ENCODE assay signal across 15 cellular contexts in genomic region chr14:33617154-33617553, GRCh38.
DNase-seq lines count a peak whose midpoint lies in the region; ATAC-seq, FAIRE-seq and TF ChIP-seq lines count a peak whose summit lies in the region.
"Had no signal": no experiment of that assay in that cellular context is flagged by ENCODE, and none has a peak within 500 bp of the region (broad histone marks: within the 10 kb centered on the region; RNA-seq: fewer than 3 reads in every experiment).

No MANE protein-coding gene starts in this region.

- H3K27ac Mint-ChIP-seq in astrocyte (ENCODE audit: unreplicated experiment) = no peak overlapping the region
- no peak overlapping the region for H3K27ac Mint-ChIP-seq in naive thymus-derived CD4-positive, alpha-beta T cell
- H3K27ac Mint-ChIP-seq: activated CD4-positive, alpha-beta T cell treated with anti-CD3 and anti-CD28 coated beads, Interleukin-2, amount 10 ng/mL, durations not matched to agents 24 days and 14 days; stimulated activated naive CD8-positive, alpha-beta T cell treated with anti-CD3 and anti-CD28 coated beads, Interleukin-15, amount 100 ng/mL, for 72 hours had no signal

- no peaks in the 10 kb centered on the region for H3K9me3 Mint-ChIP-seq in astrocyte (ENCODE audit: unreplicated experiment)
- peaks cover 0 to 3% (median 0%) of the 10 kb centered on the region in 11 donors for H3K9me3 Mint-ChIP-seq in naive thymus-derived CD4-positive, alpha-beta T cell
- H3K9me3 Mint-ChIP-seq: stimulated activated naive CD8-positive, alpha-beta T cell treated with anti-CD3 and anti-CD28 coated beads, Interleukin-15, amount 100 ng/mL, for 72 hours had no signal

- ATAC-seq in naive thymus-derived CD4-positive, alpha-beta T cell = no peak
- no peak for ATAC-seq in GM18858 (IDR thresholded peaks at IDR 0.05; ENCODE audit: unreplicated experiment)
- ATAC-seq: HCT116; stimulated activated naive CD8-positive, alpha-beta T cell treated with anti-CD3 and anti-CD28 coated beads, Interleukin-15, amount 100 ng/mL, for 72 hours had no signal

- no peaks in the 10 kb centered on the region for H4K20me1 ChIP-seq in astrocyte (ENCODE audit: insufficient read depth, low read length)

- TF ChIP-seq CTCF in astrocyte (IDR thresholded peaks at IDR 0.05; ENCODE audit: insufficient read depth, low read depth, low read length) (no peak), kidney (IDR thresholded peaks at IDR 0.05; ENCODE audit: borderline replicate concordance, extremely low read depth, insufficient read depth) (no peak)

- no peak overlapping the region for H2AFZ ChIP-seq in astrocyte (ENCODE audit: low read depth, low read length)

- peaks cover 24% of the 10 kb centered on the region for H3K4me1 Mint-ChIP-seq in astrocyte (ENCODE audit: low read depth, unreplicated experiment)
- no peaks in the 10 kb centered on the region for H3K4me1 Mint-ChIP-seq in naive thymus-derived CD4-positive, alpha-beta T cell
- H3K4me1 Mint-ChIP-seq: activated CD4-positive, alpha-beta T cell treated with anti-CD3 and anti-CD28 coated beads, Interleukin-2, amount 10 ng/mL, durations not matched to agents 24 days and 14 days; stimulated activated naive CD8-positive, alpha-beta T cell treated with anti-CD3 and anti-CD28 coated beads, Interleukin-15, amount 100 ng/mL, for 72 hours had no signal

- intact Hi-C loops in naive thymus-derived CD4-positive, alpha-beta T cell (cut with micrococcal nuclease) = no loop called here
- intact Hi-C loops in kidney (cut with DNase I) = no loop called here

- H3K4me2 ChIP-seq in astrocyte (ENCODE audit: low read length) = peak overlapping the region; percentile 66

- H3K79me2 ChIP-seq in astrocyte (ENCODE audit: insufficient read depth, low read length) = no peaks in the 10 kb centered on the region

- H3K27me3 Mint-ChIP-seq in astrocyte (ENCODE audit: low read depth, unreplicated experiment) = peaks cover 3% of the 10 kb centered on the region
- H3K27me3 Mint-ChIP-seq in naive thymus-derived CD4-positive, alpha-beta T cell = peaks cover 0 to 4% (median 0%) of the 10 kb centered on the region in 5 donors
- H3K27me3 Mint-ChIP-seq: activated CD4-positive, alpha-beta T cell treated with anti-CD3 and anti-CD28 coated beads, Interleukin-2, amount 10 ng/mL, durations not matched to agents 24 days and 14 days; stimulated activated naive CD8-positive, alpha-beta T cell treated with anti-CD3 and anti-CD28 coated beads, Interleukin-15, amount 100 ng/mL, for 72 hours had no signal

- CTCF ChIA-PET in naive thymus-derived CD4-positive, alpha-beta T cell (lab: Charles Lee) = no interaction called here

- H3K9ac ChIP-seq in astrocyte (ENCODE audit: low read length) (peak overlapping the region; percentile 8), kidney (ENCODE audit: low read length in 2 of 2) (no peak overlapping the region)

- no peak for FAIRE-seq in astrocyte (lab: Jason Lieb, UNC)
- no peak for FAIRE-seq in kidney (lab: Jason Lieb, UNC)

- no peaks in the 10 kb centered on the region for H3K36me3 Mint-ChIP-seq in astrocyte (ENCODE audit: low read depth, unreplicated experiment)
- no peaks in the 10 kb centered on the region for H3K36me3 Mint-ChIP-seq in naive thymus-derived CD4-positive, alpha-beta T cell

- H3K4me3 Mint-ChIP-seq in astrocyte (ENCODE audit: unreplicated experiment) = no peak overlapping the region
- no peak overlapping the region for H3K4me3 Mint-ChIP-seq in naive thymus-derived CD4-positive, alpha-beta T cell
- H3K4me3 Mint-ChIP-seq: activated CD4-positive, alpha-beta T cell treated with anti-CD3 and anti-CD28 coated beads, Interleukin-2, amount 10 ng/mL, durations not matched to agents 24 days and 14 days; stimulated activated naive CD8-positive, alpha-beta T cell treated with anti-CD3 and anti-CD28 coated beads, Interleukin-15, amount 100 ng/mL, for 72 hours had no signal

- POLR2A ChIA-PET in naive thymus-derived CD4-positive, alpha-beta T cell (lab: Charles Lee) = no interaction called here

- peaks cover 17% of the 10 kb centered on the region for H3K4me1 ChIP-seq in astrocyte (ENCODE audit: insufficient read depth, low read length)
- H3K4me1 ChIP-seq in naive thymus-derived CD4-positive, alpha-beta T cell (ENCODE audit: control insufficient read depth in 2 of 2, insufficient read depth in 2 of 2, low read length in 2 of 2) = no peaks in the 10 kb centered on the region
- no peaks in the 10 kb centered on the region for H3K4me1 ChIP-seq in kidney (ENCODE audit: control insufficient read depth in 1 of 2, insufficient read depth in 1 of 2, low read depth in 1 of 2, low read length in 2 of 2)
- H3K4me1 ChIP-seq: Caco-2 had no signal

- H3K36me3 ChIP-seq in astrocyte (ENCODE audit: insufficient read depth, low read length) (no peaks in the 10 kb centered on the region), kidney (ENCODE audit: control insufficient read depth in 1 of 2, insufficient read depth in 2 of 2, low read length in 2 of 2) (no peaks in the 10 kb centered on the region)
- no peaks in the 10 kb centered on the region for H3K36me3 ChIP-seq in naive thymus-derived CD4-positive, alpha-beta T cell (ENCODE audit: control insufficient read depth in 2 of 3, insufficient read depth in 3 of 3, low read length in 3 of 3)
- H3K36me3 ChIP-seq: ovary had no signal

- H3K27me3 ChIP-seq in astrocyte (ENCODE audit: insufficient read depth, low read length) = no peaks in the 10 kb centered on the region
- no peaks in the 10 kb centered on the region for H3K27me3 ChIP-seq in naive thymus-derived CD4-positive, alpha-beta T cell (ENCODE audit: control insufficient read depth in 2 of 2, insufficient read depth in 2 of 2, low read length in 2 of 2)
- H3K27me3 ChIP-seq: ovary had no signal

- H3K27ac ChIP-seq in astrocyte (ENCODE audit: low read depth, low read length) (peak overlapping the region; percentile 36), kidney (ENCODE audit: low read depth in 2 of 2, low read length in 2 of 2) (no peak overlapping the region)
- no peak overlapping the region for H3K27ac ChIP-seq in naive thymus-derived CD4-positive, alpha-beta T cell (ENCODE audit: low read depth, low read length)
- H3K27ac ChIP-seq: ovary had no signal

- DNase-seq in DMS79 treated with DMSO at 0.1 percent for 48 hours (lab: John Stamatoyannopoulos, UW) (peak; percentile 55), NCI-H1092 (lab: John Stamatoyannopoulos, UW) (peak; percentile 14), astrocyte (ENCODE audit: low read depth) (peak; percentile 93), kidney glomerular epithelial cell (lab: John Stamatoyannopoulos, UW) (peak; percentile 54), kidney (no peak), COR-L47 (lab: John Stamatoyannopoulos, UW) (no peak)
- DNase-seq in naive thymus-derived CD4-positive, alpha-beta T cell = no peak
- DNase-seq: activated CD4-positive, alpha-beta T cell treated with anti-CD3 and anti-CD28 coated beads, Interleukin-2, amount 10 ng/mL, durations not matched to agents 24 days and 14 days; activated gamma-delta T cell; Caco-2; Kasumi-1; ovary; stimulated activated naive CD8-positive, alpha-beta T cell treated with anti-CD3 and anti-CD28 coated beads, Interleukin-15, amount 100 ng/mL, for 72 hours had no signal

- H3K9me3 ChIP-seq in astrocyte (ENCODE audit: insufficient read depth, low read depth, low read length) (no peaks in the 10 kb centered on the region), kidney (ENCODE audit: control insufficient read depth in 1 of 2, low read length in 2 of 2) (no peaks in the 10 kb centered on the region)
- H3K9me3 ChIP-seq in naive thymus-derived CD4-positive, alpha-beta T cell (ENCODE audit: control insufficient read depth in 2 of 3, low read length in 3 of 3) = no peaks in the 10 kb centered on the region
- H3K9me3 ChIP-seq: Caco-2, ovary had no signal

- H3K4me3 ChIP-seq in astrocyte (ENCODE audit: insufficient read depth, low read depth, low read length) = no peak overlapping the region
- H3K4me3 ChIP-seq in naive thymus-derived CD4-positive, alpha-beta T cell (ENCODE audit: low read length) = no peak overlapping the region
- H3K4me3 ChIP-seq in kidney (ENCODE audit: low read length in 2 of 2) = no peak overlapping the region
- H3K4me3 ChIP-seq: ovary had no signal

Comparison
In these comparisons a context has a peak if more than half of its experiments do, and no peak if none do; other contexts are left out.
1. DNase-seq: peak in DMS79 treated with DMSO at 0.1 percent for 48 hours (single experiment), NCI-H1092 (single experiment), astrocyte (single experiment) and kidney glomerular epithelial cell (single experiment); none in naive thymus-derived CD4-positive, alpha-beta T cell (0 of 9), kidney (single experiment) and COR-L47 (single experiment).